ENCODE assay signal across 18 cellular contexts in genomic region chr22:49514656-49515055, GRCh38.
DNase-seq lines count a peak whose midpoint lies in the region; ATAC-seq and TF ChIP-seq lines count a peak whose summit lies in the region.
"Had no signal": no experiment of that assay in that cellular context is flagged by ENCODE, and none has a peak within 500 bp of the region (broad histone marks: within the 10 kb centered on the region; RNA-seq: fewer than 3 reads in every experiment).

No MANE protein-coding gene starts in this region.

- H3K4me3 ChIP-seq in endodermal cell (ENCODE audit: low read length) (no peak overlapping the region), body of pancreas (no peak overlapping the region)
- H3K4me3 ChIP-seq: smooth muscle cell had no signal

- 90 to 92% methylated on average over 6 to 10 of the region's 10 CpGs for WGBS in endodermal cell (ENCODE audit: insufficient coverage in 1 of 2, insufficient read length in 1 of 2), 2 experiments
- 66 to 67% methylated on average over 10 of the region's 10 CpGs for WGBS in body of pancreas, 2 donors

- H3K36me3 Mint-ChIP-seq in activated T-cell treated with anti-CD3 and anti-CD28 coated beads, Interleukin-2, amount 50 U/mL, for 24 hours (ENCODE audit: low read depth) = peaks cover 60% of the 10 kb centered on the region
- no peaks in the 10 kb centered on the region for H3K36me3 Mint-ChIP-seq in endodermal cell (ENCODE audit: low read depth)

- peak overlapping the region; percentile 54 for H3K27ac ChIP-seq in endodermal cell (ENCODE audit: low read depth, low read length)
- no peak overlapping the region for H3K27ac ChIP-seq in body of pancreas
- H3K27ac ChIP-seq: KMS-11, neutrophil had no signal

- TF ChIP-seq CTCF in endodermal cell (conservative IDR thresholded peaks at IDR 0.05) (no peak), body of pancreas (IDR thresholded peaks at IDR 0.05) (no peak)

- H3K9me3 Mint-ChIP-seq in activated T-cell treated with anti-CD3 and anti-CD28 coated beads, Interleukin-2, amount 50 U/mL, for 24 hours = peaks cover 22% of the 10 kb centered on the region
- H3K9me3 Mint-ChIP-seq in endodermal cell = peaks cover 17% of the 10 kb centered on the region

- H3K9me3 ChIP-seq in endodermal cell (ENCODE audit: control insufficient read depth, low read length) (peaks cover 6% of the 10 kb centered on the region), body of pancreas (peaks cover 0 to 8% (median 0%) of the 10 kb centered on the region in 3 donors)
- H3K9me3 ChIP-seq: neutrophil had no signal

- H3K4me3 Mint-ChIP-seq in activated T-cell treated with anti-CD3 and anti-CD28 coated beads, Interleukin-2, amount 50 U/mL, for 24 hours = no peak overlapping the region
- H3K4me3 Mint-ChIP-seq in endodermal cell = no peak overlapping the region
- H3K4me3 Mint-ChIP-seq: activated CD4-positive, alpha-beta T cell treated with anti-CD3 and anti-CD28 coated beads for 36 hours had no signal

- no peaks in the 10 kb centered on the region for H3K27me3 Mint-ChIP-seq in activated T-cell treated with anti-CD3 and anti-CD28 coated beads, Interleukin-2, amount 50 U/mL, for 24 hours
- no peaks in the 10 kb centered on the region for H3K27me3 Mint-ChIP-seq in endodermal cell (ENCODE audit: insufficient read depth)
- H3K27me3 Mint-ChIP-seq: activated CD4-positive, alpha-beta T cell treated with anti-CD3 and anti-CD28 coated beads for 36 hours had no signal

- H3K27me3 ChIP-seq in endodermal cell (ENCODE audit: control insufficient read depth, insufficient read depth, low read length, poor library complexity, severe bottlenecking) (no peaks in the 10 kb centered on the region), body of pancreas (no peaks in the 10 kb centered on the region)

- H3K4me1 ChIP-seq in endodermal cell (ENCODE audit: control insufficient read depth, insufficient read depth, low read length) (no peaks in the 10 kb centered on the region), body of pancreas (no peaks in the 10 kb centered on the region)

- peaks cover 22% of the 10 kb centered on the region for H3K4me1 Mint-ChIP-seq in activated T-cell treated with anti-CD3 and anti-CD28 coated beads, Interleukin-2, amount 50 U/mL, for 24 hours (ENCODE audit: low read depth)
- H3K4me1 Mint-ChIP-seq in endodermal cell = peaks cover 17% of the 10 kb centered on the region

- H3K36me3 ChIP-seq in endodermal cell (ENCODE audit: control insufficient read depth, insufficient read depth, low read length) = no peaks in the 10 kb centered on the region
- no peaks in the 10 kb centered on the region for H3K36me3 ChIP-seq in body of pancreas (replicated peaks in 1 of 2; ENCODE audit: insufficient read depth in 1 of 2, low read depth in 2 of 2)
- H3K36me3 ChIP-seq: neutrophil had no signal

- no peak for TF ChIP-seq POLR2A in body of pancreas (IDR thresholded peaks at IDR 0.05)

- DNase-seq in activated T-cell treated with anti-CD3 and anti-CD28 coated beads, Interleukin-2, amount 50 U/mL, for 24 hours = no peak
- no peak for DNase-seq in activated T-cell treated with anti-CD3 and anti-CD28 coated beads for 4 hours
- peak; percentile 83 for DNase-seq in NCI-H345 (lab: John Stamatoyannopoulos, UW)
- DNase-seq in endodermal cell = peak; percentile 34
- no peak for DNase-seq in LoVo (ENCODE audit: low spot score)
- no peak for DNase-seq in body of pancreas
- DNase-seq: activated CD4-positive, alpha-beta T cell treated with anti-CD3 and anti-CD28 coated beads for 36 hours; cerebellar nuclear complex; effector memory CD4-positive, alpha-beta T cell; glutamatergic neuron; left ventricle myocardium superior; NK-92 treated with Interleukin-12 subunit alpha and Interleukin-12 subunit beta, amount 100 ng/mL, for 24 hours; stimulated activated CD4-positive, alpha-beta T cell treated with anti-CD3 and anti-CD28 coated beads, Interleukin-4, amount 100 ng/mL, for 4 hours had no signal

- H3K27ac Mint-ChIP-seq in activated T-cell treated with anti-CD3 and anti-CD28 coated beads, Interleukin-2, amount 50 U/mL, for 24 hours = peak overlapping the region; percentile 30
- H3K27ac Mint-ChIP-seq in endodermal cell = no peak overlapping the region
- H3K27ac Mint-ChIP-seq: activated CD4-positive, alpha-beta T cell treated with anti-CD3 and anti-CD28 coated beads for 36 hours had no signal

- no peak for ATAC-seq in HG02623 (IDR thresholded peaks at IDR 0.05; ENCODE audit: unreplicated experiment)
- no peak for ATAC-seq in body of pancreas
- no peak for ATAC-seq in GM19324 (IDR thresholded peaks at IDR 0.05; ENCODE audit: low FRiP score, unreplicated experiment)
- ATAC-seq: activated CD4-positive, alpha-beta T cell treated with anti-CD3 and anti-CD28 coated beads for 36 hours; left ventricle myocardium superior had no signal

- H3K9ac ChIP-seq in endodermal cell (ENCODE audit: extremely low read depth, low read length, poor library complexity, severe bottlenecking) = no peak overlapping the region
- H3K9ac ChIP-seq: KMS-11 had no signal

- intact Hi-C loops in body of pancreas (cut with DNase I) = no loop called here

Comparison
In these comparisons a context has a peak if more than half of its experiments do, and no peak if none do; other contexts are left out.
1. DNase-seq: peak in NCI-H345 (single experiment) and endodermal cell (single experiment); none in activated T-cell treated with anti-CD3 and anti-CD28 coated beads, Interleukin-2, amount 50 U/mL, for 24 hours (single experiment), activated T-cell treated with anti-CD3 and anti-CD28 coated beads for 4 hours (single experiment), LoVo (single experiment) and body of pancreas (0 of 4).